Comparison of ENCODE assay signal across 8 cellular contexts in genomic region chr2:128027801-128028667, GRCh38. TPM values are rescaled to one million over a fixed set of nuclear protein-coding genes. Genes with fewer than 3 reads are reported as not detected.
DNase-seq lines count a peak whose midpoint lies in the region; ATAC-seq, FAIRE-seq and TF ChIP-seq lines count a peak whose summit lies in the region.

SAP130 (minus strand) TSS chr2:128028059; CDS start chr2:128026292, 1,767 bp downstream.

- no peaks in the 10 kb centered on the region for H3K27me3 ChIP-seq in BJ (ENCODE audit: control insufficient read depth, insufficient read depth, low read length)

- peaks cover 3 to 5% of the 10 kb centered on the region in 2 donors for H3K9me3 ChIP-seq in kidney (ENCODE audit: control insufficient read depth in 1 of 2, low read length in 2 of 2)

- no peaks in the 10 kb centered on the region for H3K36me3 ChIP-seq in BJ (ENCODE audit: control insufficient read depth, insufficient read depth, low read length)
- no peaks in the 10 kb centered on the region for H3K36me3 ChIP-seq in kidney (ENCODE audit: control insufficient read depth in 1 of 2, insufficient read depth in 2 of 2, low read length in 2 of 2)

- POLR2A ChIA-PET in BJ (lab: Charles Lee): interaction anchor here (0.7 kb wide), 1 partner anchor 19 kb away, joined by 3 read pairs; no protein-coding TSS in a partner anchor

- TF ChIP-seq CTCF in BJ (IDR thresholded peaks at IDR 0.05; ENCODE audit: insufficient read depth, low read depth, low read length) (no peak), kidney (IDR thresholded peaks at IDR 0.05; ENCODE audit: borderline replicate concordance, extremely low read depth, insufficient read depth) (no peak)

- H3K9ac ChIP-seq in kidney (ENCODE audit: low read length in 2 of 2): peak within 1 kb of the TSS; percentile 49 to 70

- CTCF ChIA-PET in BJ (lab: Yijun Ruan, JAX): no interaction called here

- H3K4me3 ChIP-seq in BJ (ENCODE audit: low read depth, low read length) (peak within 1 kb of the TSS; percentile 91), kidney (ENCODE audit: low read length in 2 of 2) (peak within 1 kb of the TSS; percentile 78 to 86)

- peak within 1 kb of the TSS; percentile 86 to 92 for H3K27ac ChIP-seq in kidney (ENCODE audit: low read depth in 2 of 2, low read length in 2 of 2)

- FAIRE-seq in GM19239 (lab: Jason Lieb, UNC) (peak; percentile 98), kidney (lab: Jason Lieb, UNC) (no peak)

- peak; percentile 83 for ATAC-seq in HG03442 (IDR thresholded peaks at IDR 0.05; ENCODE audit: unreplicated experiment)

- peak; percentile 63 for DNase-seq in BJ (ENCODE audit: low read depth)
- DNase-seq in GM19239 (ENCODE audit: insufficient read length, low spot score): peak; percentile 93
- peak; percentile 95 for DNase-seq in NCI-H510A treated with DMSO at 0.1 percent for 48 hours (lab: John Stamatoyannopoulos, UW)
- DNase-seq in activated CD4-positive, alpha-beta T cell treated with anti-CD3 and anti-CD28 coated beads for 1 hour: peak; percentile 97
- DNase-seq in cerebellum (ENCODE audit: low spot score): peak; percentile 97
- peak; percentile 100 for DNase-seq in kidney
- DNase-seq in stimulated activated CD4-positive, alpha-beta T cell treated with anti-CD3 and anti-CD28 coated beads, Interleukin-15, amount 100 ng/mL, for 1 hour (ENCODE audit: low read depth in 1 of 2, low spot score in 1 of 2): peak; percentile 97

- peaks cover 0 to 4% of the 10 kb centered on the region in 2 donors for H3K4me1 ChIP-seq in kidney (ENCODE audit: control insufficient read depth in 1 of 2, insufficient read depth in 1 of 2, low read depth in 1 of 2, low read length in 2 of 2)

- intact Hi-C loops in kidney (cut with DNase I): no loop called here

RNA-seq across cellular contexts. Expression of gene SAP130, which starts in this region (rescaled TPM):
- polyA plus RNA-seq in BJ (2011; rRNA removed): 9.1 and 20.4 TPM in 2 replicates
- 15.3 and 15.4 TPM in 2 replicates for polyA minus RNA-seq in BJ (2011; rRNA and poly(A)+ RNA removed)
- total RNA-seq in cerebellum: 8.1 TPM
- total RNA-seq in kidney: 17.5 TPM
- polyA plus RNA-seq in kidney (ENCODE audit: insufficient read depth, low read depth, low replicate concordance): 6.2 TPM

Comparison
In these comparisons a context has a peak if more than half of its experiments do, and no peak if none do; other contexts are left out.
1. Peak in every context shown above with its lines: DNase-seq, ATAC-seq, H3K4me3 ChIP-seq and H3K27ac ChIP-seq.